Comparison of ENCODE assay signal across 2 cellular contexts in genomic region chr12:112815589-112816321, GRCh38.
TF ChIP-seq lines count a peak whose summit lies in the region.

No MANE protein-coding gene starts in this region.

TF ChIP-seq in SK-N-SH, 30 proteins besides CTCF, POLR2A, EP300 and RAD21 (continues in another document):
- no peak for TF ChIP-seq POLR2AphosphoS5 (IDR thresholded peaks at IDR 0.05; ENCODE audit: low read depth, low read length)
- TF ChIP-seq YY1 (IDR thresholded peaks at IDR 0.05; ENCODE audit: low read depth), result no peak
- TF ChIP-seq CHD2 (IDR thresholded peaks at IDR 0.05; ENCODE audit: low read length, partially characterized antibody), result peak; percentile 70
- peak; percentile 97 for TF ChIP-seq FOXJ3 (CRISPR knock-in tag; IDR thresholded peaks at IDR 0.05)
- TF ChIP-seq SIN3A (IDR thresholded peaks at IDR 0.05; ENCODE audit: borderline replicate concordance, low read depth, low read length), result no peak
- no peak for TF ChIP-seq ZBTB33 (IDR thresholded peaks at IDR 0.05; ENCODE audit: borderline replicate concordance, low read depth)
- no peak for TF ChIP-seq TAF1 (IDR thresholded peaks at IDR 0.05; ENCODE audit: borderline replicate concordance, low read depth, low read length)
- TF ChIP-seq USF1 (IDR thresholded peaks at IDR 0.05; ENCODE audit: borderline replicate concordance, low read depth), result no peak
- TF ChIP-seq FOXM1 (IDR thresholded peaks at IDR 0.05; ENCODE audit: low read depth), result peak; percentile 54; the same call in 1 of the 2 replicates
- no peak for TF ChIP-seq JUND (IDR thresholded peaks at IDR 0.05)
- no peak for TF ChIP-seq RFX5 (IDR thresholded peaks at IDR 0.05; ENCODE audit: low read length)
- TF ChIP-seq GATA2 (CRISPR knock-in tag; IDR thresholded peaks at IDR 0.05), result peak; percentile 98
- TF ChIP-seq IRF3 (IDR thresholded peaks at IDR 0.05; ENCODE audit: low read depth, low read length), result no peak
- TF ChIP-seq MAX (IDR thresholded peaks at IDR 0.05; ENCODE audit: low read depth), result no peak
- TF ChIP-seq FOSL2 (IDR thresholded peaks at IDR 0.05; ENCODE audit: borderline replicate concordance, low read depth), result no peak
- peak; percentile 37; the same call in 1 of the 2 replicates for TF ChIP-seq NFIC (IDR thresholded peaks at IDR 0.05; ENCODE audit: borderline replicate concordance)
- TF ChIP-seq EZH2phosphoT487 (IDR thresholded peaks at IDR 0.05; ENCODE audit: borderline replicate concordance, low read depth), result no peak
- TF ChIP-seq NRF1 (IDR thresholded peaks at IDR 0.05; ENCODE audit: low read depth, low read length), result no peak
- no peak for TF ChIP-seq MEF2A (IDR thresholded peaks at IDR 0.05; ENCODE audit: borderline replicate concordance, low read depth)
- no peak for TF ChIP-seq RXRA (IDR thresholded peaks at IDR 0.05; ENCODE audit: borderline replicate concordance, low read depth)
- no peak for TF ChIP-seq ELF1 (IDR thresholded peaks at IDR 0.05)
- TF ChIP-seq REST (IDR thresholded peaks at IDR 0.05; ENCODE audit: low read depth, low read length), result no peak
- TF ChIP-seq PBX3 (IDR thresholded peaks at IDR 0.05), result no peak
- TF ChIP-seq RCOR1 (IDR thresholded peaks at IDR 0.05; ENCODE audit: low read length), result peak; percentile 89
- peak; percentile 83 for TF ChIP-seq MXI1 (IDR thresholded peaks at IDR 0.05; ENCODE audit: low read depth, low read length)

TF ChIP-seq in H1, 55 proteins besides CTCF, POLR2A, EP300 and RAD21:
- no peak for TF ChIP-seq KDM1A (IDR thresholded peaks at IDR 0.05; ENCODE audit: borderline replicate concordance, low read length)
